In the genomic region with DNA sequence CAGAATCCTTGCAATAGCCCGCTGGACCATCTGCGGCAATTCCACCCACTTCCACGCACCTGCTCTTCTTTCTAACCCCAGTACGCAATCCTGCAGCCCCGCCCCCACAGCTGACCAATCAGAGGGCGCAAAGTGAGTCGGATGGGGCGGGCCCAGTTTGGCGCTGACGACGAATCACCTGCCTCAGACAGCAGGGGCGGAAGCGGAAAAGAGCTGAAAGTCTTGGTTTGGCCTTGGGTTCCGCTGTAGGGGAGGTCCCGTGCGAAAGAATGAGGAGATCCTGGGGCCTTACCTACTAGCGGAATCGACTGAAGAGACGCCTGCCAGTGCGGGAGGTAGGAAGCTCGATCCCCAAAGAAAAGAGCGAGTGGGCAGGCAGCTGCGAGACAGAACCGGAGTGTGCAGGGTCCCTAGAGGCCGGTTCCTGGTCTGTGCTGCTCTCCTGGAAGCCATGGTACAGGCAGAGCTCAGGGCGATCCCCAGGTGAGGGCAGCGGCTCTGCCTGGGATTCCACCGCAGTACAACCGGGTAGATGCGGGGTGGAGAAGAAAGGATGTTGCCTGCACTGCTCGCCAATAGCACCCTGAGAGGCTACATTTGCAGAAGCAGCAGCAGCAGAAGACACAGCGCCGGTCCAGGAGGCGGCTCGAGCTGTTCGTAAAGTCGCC, we compare ENCODE assay signal across 1 cellular context.
TF ChIP-seq lines count a peak whose summit lies in the region.

Gene TMEM184C, plus strand, starts transcription at position 225 of the 668 bp plus-strand sequence. CDS start 560 bp downstream, outside the sequence.

TF ChIP-seq in HepG2, 621 proteins besides CTCF, POLR2A, EP300 and RAD21 (continued from another document and continues in another):
- TF ChIP-seq, protein P1, sequence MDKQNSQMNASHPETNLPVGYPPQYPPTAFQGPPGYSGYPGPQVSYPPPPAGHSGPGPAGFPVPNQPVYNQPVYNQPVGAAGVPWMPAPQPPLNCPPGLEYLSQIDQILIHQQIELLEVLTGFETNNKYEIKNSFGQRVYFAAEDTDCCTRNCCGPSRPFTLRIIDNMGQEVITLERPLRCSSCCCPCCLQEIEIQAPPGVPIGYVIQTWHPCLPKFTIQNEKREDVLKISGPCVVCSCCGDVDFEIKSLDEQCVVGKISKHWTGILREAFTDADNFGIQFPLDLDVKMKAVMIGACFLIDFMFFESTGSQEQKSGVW (CRISPR knock-in tag; IDR thresholded peaks at IDR 0.05; ENCODE audit: borderline replicate concordance), result no peak
- TF ChIP-seq ZNF30 (CRISPR knock-in tag; IDR thresholded peaks at IDR 0.05), result no peak
- no peak for TF ChIP-seq HMG20B (CRISPR knock-in tag; conservative IDR thresholded peaks at IDR 0.05)
- TF ChIP-seq GLI4 (CRISPR knock-in tag; IDR thresholded peaks at IDR 0.05; ENCODE audit: borderline replicate concordance), result no peak; the same call in 1 of the 2 replicates
- TF ChIP-seq, protein P2, sequence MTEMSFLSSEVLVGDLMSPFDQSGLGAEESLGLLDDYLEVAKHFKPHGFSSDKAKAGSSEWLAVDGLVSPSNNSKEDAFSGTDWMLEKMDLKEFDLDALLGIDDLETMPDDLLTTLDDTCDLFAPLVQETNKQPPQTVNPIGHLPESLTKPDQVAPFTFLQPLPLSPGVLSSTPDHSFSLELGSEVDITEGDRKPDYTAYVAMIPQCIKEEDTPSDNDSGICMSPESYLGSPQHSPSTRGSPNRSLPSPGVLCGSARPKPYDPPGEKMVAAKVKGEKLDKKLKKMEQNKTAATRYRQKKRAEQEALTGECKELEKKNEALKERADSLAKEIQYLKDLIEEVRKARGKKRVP (CRISPR knock-in tag; IDR thresholded peaks at IDR 0.05), result peak in 1 of 2 experiments; percentile 66; a peak in 1 of 4 replicates
- peak; percentile 91 for TF ChIP-seq GATAD1 (CRISPR knock-in tag; IDR thresholded peaks at IDR 0.05)
- TF ChIP-seq ZNF878 (CRISPR knock-in tag; IDR thresholded peaks at IDR 0.05), result no peak; the same call in 1 of the 2 replicates
- 0 out of 2 replicates have a peak, but pooled peaks have one; percentile 18 for TF ChIP-seq ARNTL (CRISPR knock-in tag; IDR thresholded peaks at IDR 0.05)
- no peak for TF ChIP-seq CBFB (CRISPR knock-in tag; IDR thresholded peaks at IDR 0.05)
- TF ChIP-seq ZNF879 (CRISPR knock-in tag; IDR thresholded peaks at IDR 0.05), result no peak; the same call in 1 of the 2 replicates
- TF ChIP-seq NKX3-1 (CRISPR knock-in tag; IDR thresholded peaks at IDR 0.05), result 0 out of 2 replicates have a peak, but pooled peaks have one; percentile 39
- TF ChIP-seq, protein P3, sequence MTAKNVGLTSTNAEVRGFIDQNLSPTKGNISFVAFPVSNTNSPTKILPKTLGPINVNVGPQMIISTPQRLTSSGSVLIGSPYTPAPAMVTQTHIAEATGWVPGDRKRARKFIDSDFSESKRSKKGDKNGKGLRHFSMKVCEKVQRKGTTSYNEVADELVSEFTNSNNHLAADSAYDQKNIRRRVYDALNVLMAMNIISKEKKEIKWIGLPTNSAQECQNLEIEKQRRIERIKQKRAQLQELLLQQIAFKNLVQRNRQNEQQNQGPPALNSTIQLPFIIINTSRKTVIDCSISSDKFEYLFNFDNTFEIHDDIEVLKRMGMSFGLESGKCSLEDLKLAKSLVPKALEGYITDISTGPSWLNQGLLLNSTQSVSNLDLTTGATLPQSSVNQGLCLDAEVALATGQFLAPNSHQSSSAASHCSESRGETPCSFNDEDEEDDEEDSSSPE (CRISPR knock-in tag; IDR thresholded peaks at IDR 0.05), result no peak
- peak; percentile 67 for TF ChIP-seq MED1 (CRISPR knock-in tag; IDR thresholded peaks at IDR 0.05)
- TF ChIP-seq ZBTB21 (CRISPR knock-in tag; IDR thresholded peaks at IDR 0.05), result no peak
- peak; percentile 93 for TF ChIP-seq SAP130 (CRISPR knock-in tag; IDR thresholded peaks at IDR 0.05; ENCODE audit: low read depth)
- TF ChIP-seq ZNF724P (CRISPR knock-in tag; IDR thresholded peaks at IDR 0.05; ENCODE audit: borderline replicate concordance), result no peak
- TF ChIP-seq RBFOX2 (IDR thresholded peaks at IDR 0.05; ENCODE audit: low read depth, low read length), result peak; percentile 51; the same call in 1 of the 2 replicates
- peak; percentile 49; the same call in 1 of the 2 replicates for TF ChIP-seq ZNF567 (CRISPR knock-in tag; IDR thresholded peaks at IDR 0.05; ENCODE audit: borderline replicate concordance)
- peak; percentile 58; the same call in 1 of the 2 replicates for TF ChIP-seq PHF21A (CRISPR knock-in tag; IDR thresholded peaks at IDR 0.05)
- no peak for TF ChIP-seq BCL6 (CRISPR knock-in tag; IDR thresholded peaks at IDR 0.05)
- no peak for TF ChIP-seq SP140L (CRISPR knock-in tag; IDR thresholded peaks at IDR 0.05; ENCODE audit: borderline replicate concordance)
- TF ChIP-seq ZMAT5 (CRISPR knock-in tag; IDR thresholded peaks at IDR 0.05; ENCODE audit: borderline replicate concordance, low read depth), result no peak
- no peak for TF ChIP-seq SIX1 (CRISPR knock-in tag; IDR thresholded peaks at IDR 0.05; ENCODE audit: borderline replicate concordance)
- peak; percentile 90; the same call in 1 of the 2 replicates for TF ChIP-seq ZNF350 (CRISPR knock-in tag; IDR thresholded peaks at IDR 0.05; ENCODE audit: borderline replicate concordance, low read depth)
- TF ChIP-seq ZNF580 (CRISPR knock-in tag; IDR thresholded peaks at IDR 0.05; ENCODE audit: borderline replicate concordance, low read depth), result peak; percentile 41; the same call in 1 of the 2 replicates
- no peak for TF ChIP-seq HOXA7 (CRISPR knock-in tag; IDR thresholded peaks at IDR 0.05)
- TF ChIP-seq, protein P4, sequence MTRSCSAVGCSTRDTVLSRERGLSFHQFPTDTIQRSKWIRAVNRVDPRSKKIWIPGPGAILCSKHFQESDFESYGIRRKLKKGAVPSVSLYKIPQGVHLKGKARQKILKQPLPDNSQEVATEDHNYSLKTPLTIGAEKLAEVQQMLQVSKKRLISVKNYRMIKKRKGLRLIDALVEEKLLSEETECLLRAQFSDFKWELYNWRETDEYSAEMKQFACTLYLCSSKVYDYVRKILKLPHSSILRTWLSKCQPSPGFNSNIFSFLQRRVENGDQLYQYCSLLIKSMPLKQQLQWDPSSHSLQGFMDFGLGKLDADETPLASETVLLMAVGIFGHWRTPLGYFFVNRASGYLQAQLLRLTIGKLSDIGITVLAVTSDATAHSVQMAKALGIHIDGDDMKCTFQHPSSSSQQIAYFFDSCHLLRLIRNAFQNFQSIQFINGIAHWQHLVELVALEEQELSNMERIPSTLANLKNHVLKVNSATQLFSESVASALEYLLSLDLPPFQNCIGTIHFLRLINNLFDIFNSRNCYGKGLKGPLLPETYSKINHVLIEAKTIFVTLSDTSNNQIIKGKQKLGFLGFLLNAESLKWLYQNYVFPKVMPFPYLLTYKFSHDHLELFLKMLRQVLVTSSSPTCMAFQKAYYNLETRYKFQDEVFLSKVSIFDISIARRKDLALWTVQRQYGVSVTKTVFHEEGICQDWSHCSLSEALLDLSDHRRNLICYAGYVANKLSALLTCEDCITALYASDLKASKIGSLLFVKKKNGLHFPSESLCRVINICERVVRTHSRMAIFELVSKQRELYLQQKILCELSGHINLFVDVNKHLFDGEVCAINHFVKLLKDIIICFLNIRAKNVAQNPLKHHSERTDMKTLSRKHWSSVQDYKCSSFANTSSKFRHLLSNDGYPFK (CRISPR knock-in tag; IDR thresholded peaks at IDR 0.05; ENCODE audit: borderline replicate concordance), result peak; percentile 91
- no peak for TF ChIP-seq ZNF761 (CRISPR knock-in tag; conservative IDR thresholded peaks at IDR 0.05)
- TF ChIP-seq ZMAT3 (CRISPR knock-in tag; conservative IDR thresholded peaks at IDR 0.05), result peak; percentile 63; the same call in 1 of the 2 replicates
- no peak for TF ChIP-seq CBX5 (CRISPR knock-in tag; IDR thresholded peaks at IDR 0.05; ENCODE audit: borderline replicate concordance)
- TF ChIP-seq KLF12 (CRISPR knock-in tag; IDR thresholded peaks at IDR 0.05; ENCODE audit: borderline replicate concordance), result no peak
- peak; percentile 87 for TF ChIP-seq GABPA (IDR thresholded peaks at IDR 0.05; ENCODE audit: low read depth, low read length)
- peak; percentile 98 for TF ChIP-seq GABPA (CRISPR knock-in tag; IDR thresholded peaks at IDR 0.05; ENCODE audit: low read depth)
- no peak for TF ChIP-seq ZNF704 (CRISPR knock-in tag; IDR thresholded peaks at IDR 0.05; ENCODE audit: borderline replicate concordance)
- TF ChIP-seq ZNF10 (CRISPR knock-in tag; IDR thresholded peaks at IDR 0.05; ENCODE audit: borderline replicate concordance, low read depth), result no peak
- TF ChIP-seq, protein P5, sequence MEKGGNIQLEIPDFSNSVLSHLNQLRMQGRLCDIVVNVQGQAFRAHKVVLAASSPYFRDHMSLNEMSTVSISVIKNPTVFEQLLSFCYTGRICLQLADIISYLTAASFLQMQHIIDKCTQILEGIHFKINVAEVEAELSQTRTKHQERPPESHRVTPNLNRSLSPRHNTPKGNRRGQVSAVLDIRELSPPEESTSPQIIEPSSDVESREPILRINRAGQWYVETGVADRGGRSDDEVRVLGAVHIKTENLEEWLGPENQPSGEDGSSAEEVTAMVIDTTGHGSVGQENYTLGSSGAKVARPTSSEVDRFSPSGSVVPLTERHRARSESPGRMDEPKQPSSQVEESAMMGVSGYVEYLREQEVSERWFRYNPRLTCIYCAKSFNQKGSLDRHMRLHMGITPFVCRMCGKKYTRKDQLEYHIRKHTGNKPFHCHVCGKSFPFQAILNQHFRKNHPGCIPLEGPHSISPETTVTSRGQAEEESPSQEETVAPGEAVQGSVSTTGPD (CRISPR knock-in tag; IDR thresholded peaks at IDR 0.05), result no peak
- no peak for TF ChIP-seq ZNF337 (CRISPR knock-in tag; IDR thresholded peaks at IDR 0.05; ENCODE audit: borderline replicate concordance, low read depth)
- no peak for TF ChIP-seq ZNF549 (CRISPR knock-in tag; IDR thresholded peaks at IDR 0.05)
- TF ChIP-seq TFE3 (CRISPR knock-in tag; IDR thresholded peaks at IDR 0.05), result peak; percentile 28; the same call in 1 of the 2 replicates
- TF ChIP-seq U2AF1 (optimal IDR thresholded peaks at IDR 0.05; ENCODE audit: low read depth, low read length), result no peak
- no peak for TF ChIP-seq JDP2 (CRISPR knock-in tag; IDR thresholded peaks at IDR 0.05; ENCODE audit: borderline replicate concordance)
- no peak for TF ChIP-seq SMAD3 (CRISPR knock-in tag; IDR thresholded peaks at IDR 0.05)
- peak; percentile 76; the same call in 1 of the 2 replicates for TF ChIP-seq TRAFD1 (CRISPR knock-in tag; IDR thresholded peaks at IDR 0.05; ENCODE audit: borderline replicate concordance)
- TF ChIP-seq HIC2 (CRISPR knock-in tag; IDR thresholded peaks at IDR 0.05; ENCODE audit: low read depth), result no peak
- peak; percentile 51; the same call in 1 of the 2 replicates for TF ChIP-seq TARDBP (CRISPR knock-in tag; IDR thresholded peaks at IDR 0.05)
